In the genomic region with DNA sequence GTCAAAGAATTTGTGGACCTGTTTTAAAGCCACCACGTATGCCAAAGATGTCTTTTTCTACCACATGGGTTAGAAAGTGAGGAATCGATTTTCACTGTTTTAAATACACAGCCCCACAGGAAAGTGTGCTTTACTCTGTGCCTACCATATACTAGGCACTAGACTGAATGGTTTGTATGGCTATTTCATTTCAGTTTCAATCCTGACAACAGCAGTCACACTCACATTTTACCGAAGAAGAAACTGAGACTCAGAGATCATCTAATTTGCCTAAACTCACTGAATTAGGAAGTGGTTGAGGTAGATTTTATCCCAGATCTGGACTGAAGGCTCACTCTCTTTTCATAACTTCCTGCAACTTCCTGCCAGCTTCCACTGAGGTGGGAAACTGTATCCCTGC, we compare ENCODE assay signal across 17 cellular contexts.
DNase-seq lines count a peak whose midpoint lies in the region; ATAC-seq, FAIRE-seq and TF ChIP-seq lines count a peak whose summit lies in the region.
"Had no signal": no experiment of that assay in that cellular context is flagged by ENCODE, and none has a peak within 500 bp of the region (broad histone marks: within the 10 kb centered on the region; RNA-seq: fewer than 3 reads in every experiment).

No MANE protein-coding gene starts in this region.

- ATAC-seq in GM19351 (IDR thresholded peaks at IDR 0.05; ENCODE audit: unreplicated experiment) (peak; percentile 78), GM21825 (IDR thresholded peaks at IDR 0.05; ENCODE audit: unreplicated experiment) (peak; percentile 67), HG03103 (IDR thresholded peaks at IDR 0.05; ENCODE audit: low read depth, unreplicated experiment) (peak; percentile 71)

- no peak for DNase-seq in GM12891 (ENCODE audit: insufficient read length, low spot score)
- no peak for DNase-seq in COLO829 (ENCODE audit: low spot score)
- DNase-seq in urothelium cell line (ENCODE audit: low spot score) = no peak
- DNase-seq in cortex of kidney (lab: John Stamatoyannopoulos, UW) = no peak
- DNase-seq in activated CD8-positive, alpha-beta memory T cell treated with anti-CD3 and anti-CD28 coated beads, Interleukin-2, amount 50 U/mL, for 48 hours = no peak
- DNase-seq: aorta, Caco-2, esophagus squamous epithelium, Karpas-422, left ventricle myocardium inferior, NCI-H1930, T-helper 9 cell, thyroid gland had no signal

- FAIRE-seq in GM12891 (lab: Jason Lieb, UNC) (no peak), urothelium cell line (lab: Jason Lieb, UNC) (no peak)
- FAIRE-seq: A204.1 had no signal

- no peak for TF ChIP-seq POLR2A in GM12891 (IDR thresholded peaks at IDR 0.05; ENCODE audit: low read depth, low read length)

TF ChIP-seq in GM12891, 5 proteins besides CTCF, POLR2A, EP300 and RAD21:
- TF ChIP-seq POLR2AphosphoS5 (IDR thresholded peaks at IDR 0.05; ENCODE audit: low read depth, low read length) (no peak), POU2F2 (IDR thresholded peaks at IDR 0.05; ENCODE audit: low read depth, low read length) (no peak), SPI1 (IDR thresholded peaks at IDR 0.05; ENCODE audit: low read depth, low read length) (0 out of 2 replicates have a peak, but pooled peaks have one; percentile 24)
